ENCODE assay signal across 11 cellular contexts in genomic region chr1:2248127-2248826, GRCh38. TPM values are rescaled to one million over a fixed set of nuclear protein-coding genes. Genes with fewer than 3 reads are reported as not detected.
DNase-seq lines count a peak whose midpoint lies in the region; TF ChIP-seq lines count a peak whose summit lies in the region.
"Had no signal": no experiment of that assay in that cellular context is flagged by ENCODE, and none has a peak within 500 bp of the region (broad histone marks: within the 10 kb centered on the region; RNA-seq: fewer than 3 reads in every experiment).

No MANE protein-coding gene starts in this region.

- peaks cover 4 to 51% (median 7%) of the 10 kb centered on the region in 3 donors for H3K36me3 Mint-ChIP-seq in CD8-positive, alpha-beta memory T cell
- H3K36me3 Mint-ChIP-seq in osteocyte (ENCODE audit: unreplicated experiment) = peaks cover 3% of the 10 kb centered on the region
- peaks cover 45% of the 10 kb centered on the region for H3K36me3 Mint-ChIP-seq in activated CD4-positive, alpha-beta T cell treated with anti-CD3 and anti-CD28 coated beads, Interleukin-2, amount 10 ng/mL, durations not matched to agents 24 days and 14 days (ENCODE audit: low read depth)

- peaks cover 0 to 3% of the 10 kb centered on the region in 2 donors for H3K27me3 Mint-ChIP-seq in CD8-positive, alpha-beta memory T cell
- no peaks in the 10 kb centered on the region for H3K27me3 Mint-ChIP-seq in osteocyte (ENCODE audit: unreplicated experiment)
- no peaks in the 10 kb centered on the region for H3K27me3 Mint-ChIP-seq in activated CD4-positive, alpha-beta T cell treated with anti-CD3 and anti-CD28 coated beads, Interleukin-2, amount 10 ng/mL, durations not matched to agents 24 days and 14 days

- DNase-seq in CD8-positive, alpha-beta memory T cell = no peak
- DNase-seq in ascending aorta (ENCODE audit: low spot score in 2 of 2) (no peak), osteocyte (ENCODE audit: extremely low spot score, unreplicated experiment) (no peak), NCI-H524 (lab: John Stamatoyannopoulos, UW) (no peak), SIG-M5 (lab: John Stamatoyannopoulos, UW) (no peak), AG08396 (ENCODE audit: low spot score) (no peak)
- no peak for DNase-seq in activated CD4-positive, alpha-beta T cell treated with anti-CD3 and anti-CD28 coated beads, Interleukin-2, amount 10 ng/mL, durations not matched to agents 24 days and 14 days
- DNase-seq: NCI-H1436, PC-3 had no signal

- POLR2A ChIA-PET in CD8-positive, alpha-beta memory T cell (lab: Charles Lee) = no interaction called here

- H3K4me3 Mint-ChIP-seq in CD8-positive, alpha-beta memory T cell = peak overlapping the region in 2 of 7 donors; percentile 3 to 71
- no peak overlapping the region for H3K4me3 Mint-ChIP-seq in osteocyte (ENCODE audit: unreplicated experiment)
- H3K4me3 Mint-ChIP-seq in activated CD4-positive, alpha-beta T cell treated with anti-CD3 and anti-CD28 coated beads, Interleukin-2, amount 10 ng/mL, durations not matched to agents 24 days and 14 days = no peak overlapping the region

- H3K4me1 ChIP-seq in CD8-positive, alpha-beta memory T cell (ENCODE audit: insufficient read depth, low read length) = peaks cover 64% of the 10 kb centered on the region
- H3K4me1 ChIP-seq in ascending aorta = peaks cover 49 to 79% of the 10 kb centered on the region in 2 donors
- H3K4me1 ChIP-seq: parathyroid adenoma had no signal

- H3K9me3 Mint-ChIP-seq in CD8-positive, alpha-beta memory T cell = peaks cover 0 to 6% (median 3%) of the 10 kb centered on the region in 5 donors
- no peaks in the 10 kb centered on the region for H3K9me3 Mint-ChIP-seq in osteocyte (ENCODE audit: unreplicated experiment)
- peaks cover 3% of the 10 kb centered on the region for H3K9me3 Mint-ChIP-seq in activated CD4-positive, alpha-beta T cell treated with anti-CD3 and anti-CD28 coated beads, Interleukin-2, amount 10 ng/mL, durations not matched to agents 24 days and 14 days

- no peak overlapping the region for H3K4me3 ChIP-seq in CD8-positive, alpha-beta memory T cell (ENCODE audit: low read length)
- peak overlapping the region; percentile 24 to 47 for H3K4me3 ChIP-seq in ascending aorta
- peak overlapping the region; percentile 29 for H3K4me3 ChIP-seq in iPS-18c (ENCODE audit: insufficient read depth, low read depth, low read length)

- TF ChIP-seq CTCF in ascending aorta (IDR thresholded peaks at IDR 0.05) (no peak), osteocyte (IDR thresholded peaks at IDR 0.05) (no peak)

- no peaks in the 10 kb centered on the region for H3K36me3 ChIP-seq in CD8-positive, alpha-beta memory T cell (ENCODE audit: insufficient read depth, low read length)
- H3K36me3 ChIP-seq in ascending aorta = peaks cover 0 to 1% of the 10 kb centered on the region in 2 donors

- H3K27ac ChIP-seq in CD8-positive, alpha-beta memory T cell (ENCODE audit: low read depth, low read length) = no peak overlapping the region
- peak overlapping the region; percentile 46 to 49 for H3K27ac ChIP-seq in ascending aorta
- H3K27ac ChIP-seq: parathyroid adenoma had no signal

- H3K9me3 ChIP-seq in CD8-positive, alpha-beta memory T cell (ENCODE audit: low read length) = no peaks in the 10 kb centered on the region
- H3K9me3 ChIP-seq in ascending aorta = no peaks in the 10 kb centered on the region
- no peaks in the 10 kb centered on the region for H3K9me3 ChIP-seq in iPS-18c (ENCODE audit: control insufficient read depth, insufficient read depth, low read length)

- H3K27ac Mint-ChIP-seq in CD8-positive, alpha-beta memory T cell = peak overlapping the region in 5 of 8 donors; percentile 11 to 90 (median 44)
- peak overlapping the region; percentile 59 for H3K27ac Mint-ChIP-seq in osteocyte (ENCODE audit: unreplicated experiment)
- no peak overlapping the region for H3K27ac Mint-ChIP-seq in activated CD4-positive, alpha-beta T cell treated with anti-CD3 and anti-CD28 coated beads, Interleukin-2, amount 10 ng/mL, durations not matched to agents 24 days and 14 days

- intact Hi-C loops in ascending aorta (cut with DNase I) = no loop called here
- intact Hi-C loops in activated CD4-positive, alpha-beta T cell treated with anti-CD3 and anti-CD28 coated beads, Interleukin-2, amount 10 ng/mL, durations not matched to agents 24 days and 14 days (cut with micrococcal nuclease) = no loop called here

- no peaks in the 10 kb centered on the region for H3K27me3 ChIP-seq in CD8-positive, alpha-beta memory T cell (ENCODE audit: insufficient read depth, low read length, poor library complexity, severe bottlenecking)
- H3K27me3 ChIP-seq in ascending aorta = no peaks in the 10 kb centered on the region

- CTCF ChIA-PET in CD8-positive, alpha-beta memory T cell (lab: Charles Lee) = no interaction called here

- H3K4me1 Mint-ChIP-seq in CD8-positive, alpha-beta memory T cell = peaks cover 50 to 91% (median 67%) of the 10 kb centered on the region in 3 donors
- H3K4me1 Mint-ChIP-seq in osteocyte (ENCODE audit: unreplicated experiment) = peaks cover 61% of the 10 kb centered on the region
- peaks cover 26% of the 10 kb centered on the region for H3K4me1 Mint-ChIP-seq in activated CD4-positive, alpha-beta T cell treated with anti-CD3 and anti-CD28 coated beads, Interleukin-2, amount 10 ng/mL, durations not matched to agents 24 days and 14 days

RNA-seq across cellular contexts. Expression of gene SKI, which starts 20.2 kb away (rescaled TPM):
- total RNA-seq in CD8-positive, alpha-beta memory T cell = 10 to 100 TPM; 35.9 to 38.4 TPM
- polyA plus RNA-seq in CD8-positive, alpha-beta memory T cell = 0.94 TPM
- 139 TPM for total RNA-seq in ascending aorta
- total RNA-seq in osteocyte = 131 and 132 TPM in 2 replicates
- 40.7 and 41.1 TPM in 2 replicates for total RNA-seq in activated CD4-positive, alpha-beta T cell treated with anti-CD3 and anti-CD28 coated beads, Interleukin-2, amount 10 ng/mL, durations not matched to agents 24 days and 14 days

RNA-seq across cellular contexts. Expression of gene FAAP20, which starts 53.7 kb away (rescaled TPM):
- total RNA-seq in CD8-positive, alpha-beta memory T cell = 10 to 100 TPM; 65.0 to 72.5 TPM
- polyA plus RNA-seq in CD8-positive, alpha-beta memory T cell = 66.4 TPM
- 38.3 TPM for total RNA-seq in ascending aorta
- 85.1 and 90.4 TPM in 2 replicates for total RNA-seq in osteocyte
- 55.8 and 60.3 TPM in 2 replicates for total RNA-seq in activated CD4-positive, alpha-beta T cell treated with anti-CD3 and anti-CD28 coated beads, Interleukin-2, amount 10 ng/mL, durations not matched to agents 24 days and 14 days
